In the genomic region with DNA sequence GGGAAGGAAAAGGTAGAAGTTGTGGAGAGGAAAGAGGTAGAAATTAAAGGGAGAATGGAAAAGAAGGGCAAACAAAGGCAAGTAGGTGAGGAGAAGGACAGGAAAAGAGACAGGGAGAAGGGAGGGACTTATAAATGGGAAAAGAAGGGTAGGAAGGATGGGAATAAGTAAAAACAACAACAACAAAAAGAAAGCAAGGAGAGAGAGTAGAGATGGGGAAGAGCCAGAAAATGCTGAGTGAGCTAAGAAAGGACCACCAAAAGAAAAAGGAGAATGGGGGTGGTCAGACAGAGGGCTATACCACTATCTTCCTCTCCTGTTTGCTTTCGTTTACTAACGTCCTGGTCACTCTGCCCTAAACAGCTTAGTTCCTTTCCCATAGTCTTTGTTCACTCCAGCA, we compare ENCODE assay signal across 22 cellular contexts. TPM values are rescaled to one million over a fixed set of nuclear protein-coding genes. Genes with fewer than 3 reads are reported as not detected.
A peak's percentile ranks its signal among the peaks of the same experiment; 100 is the strongest.
DNase-seq lines count a peak whose midpoint lies in the region; ATAC-seq, FAIRE-seq and TF ChIP-seq lines count a peak whose summit lies in the region.
"Had no signal": no experiment of that assay in that cellular context is flagged by ENCODE, and none has a peak within 500 bp of the region (broad histone marks: within the 10 kb centered on the region; RNA-seq: fewer than 3 reads in every experiment).

No MANE protein-coding gene starts in this region.

- H4K20me1 ChIP-seq in K562 (replicated peaks; ENCODE audit: control insufficient read depth, insufficient read depth, low read length) (no peaks in the 10 kb centered on the region), neural cell (ENCODE audit: insufficient read depth) (no peaks in the 10 kb centered on the region)

- POLR2A ChIA-PET in HEK293 (lab: Yijun Ruan, JAX) (interaction anchor here (4.7 kb wide), 1 partner anchor 18 kb away, joined by 88 read pairs; a partner anchor contains a TSS), K562 (lab: Yijun Ruan, JAX) (interaction anchor here (2.0 to 18.0 kb wide), 2 partner anchors 14 to 20 kb away, joined by 7 to 318 read pairs; a partner anchor contains a TSS)

- no peaks in the 10 kb centered on the region for H3K9me1 ChIP-seq in K562 (ENCODE audit: control insufficient read depth, insufficient read depth, low read length)

- TF ChIP-seq CTCF in HEK293 (tag by site-specific recombination; IDR thresholded peaks at IDR 0.05) (no peak), K562 (IDR thresholded peaks at IDR 0.05 in 2 of 3, conservative IDR thresholded peaks at IDR 0.05 in 1 of 3; ENCODE audit: insufficient read depth in 2 of 3, low read depth in 1 of 3, low read length in 3 of 3) (no peak), neural cell (IDR thresholded peaks at IDR 0.05; ENCODE audit: poor library complexity, severe bottlenecking) (no peak)

- H2AFZ ChIP-seq in K562 (ENCODE audit: low read depth, low read length) = peak overlapping the region; percentile 98; the same call in 1 of the 2 replicates
- no peak overlapping the region for H2AFZ ChIP-seq in neural cell (ENCODE audit: low read depth, low read length)

- no peak for TF ChIP-seq EP300 in K562 (IDR thresholded peaks at IDR 0.05; ENCODE audit: low read length)
- no peak for TF ChIP-seq EP300 in neural cell (conservative IDR thresholded peaks at IDR 0.05; ENCODE audit: poor library complexity, severe bottlenecking)

- H3K27me3 ChIP-seq in K562 (ENCODE audit: control insufficient read depth in 2 of 2, insufficient read depth in 2 of 2, low read length in 2 of 2) (no peaks in the 10 kb centered on the region), neural cell (ENCODE audit: insufficient read depth, low read depth, low read length) (no peaks in the 10 kb centered on the region)
- H3K27me3 ChIP-seq: SJSA1 had no signal

- CTCF ChIA-PET in activated naive CD4-positive, alpha-beta T cell treated with anti-CD3 and anti-CD28 coated beads for 36 hours (lab: Charles Lee) = interaction anchor here (0.7 to 3.3 kb wide), 4 partner anchors 14 to 389 kb away, joined by 3 to 12 read pairs (median 4); a partner anchor contains a TSS
- CTCF ChIA-PET in HEK293 (lab: Yijun Ruan, JAX) = interaction anchor here (0.5 to 2.8 kb wide), 3 partner anchors 8 to 14 kb away, joined by 3 to 20 read pairs (median 9); no protein-coding TSS in a partner anchor
- CTCF ChIA-PET in K562 (lab: Yijun Ruan, JAX; ENCODE audit: low intra/inter-chr PET ratio) = no interaction called here

- H3K4me3 ChIP-seq in HEK293 (ENCODE audit: low read depth, low read length) = no peak overlapping the region
- H3K4me3 ChIP-seq in K562 = no peak overlapping the region
- peak overlapping the region; percentile 92 for H3K4me3 ChIP-seq in neural cell (ENCODE audit: low read length)

- H3K9ac ChIP-seq in K562 (ENCODE audit: insufficient read depth in 1 of 2, low read depth in 2 of 2, low read length in 2 of 2) (peak overlapping the region; percentile 28 to 96), neural cell (ENCODE audit: low read length) (no peak overlapping the region)

- H3K27me3 Mint-ChIP-seq in activated naive CD4-positive, alpha-beta T cell treated with anti-CD3 and anti-CD28 coated beads for 36 hours (ENCODE audit: low read depth) = no peaks in the 10 kb centered on the region
- H3K27me3 Mint-ChIP-seq: IgD-negative memory B cell; stimulated activated memory B cell treated with anti-CD40 and anti-IgM and Interleukin-4, amounts not matched to agents 10 μg/mL and 1 μg/mL and 100 μg/mL, for 72 hours had no signal

- peaks cover 16% of the 10 kb centered on the region for H3K4me1 Mint-ChIP-seq in activated naive CD4-positive, alpha-beta T cell treated with anti-CD3 and anti-CD28 coated beads for 36 hours (ENCODE audit: low read depth)

- H3K9me2 ChIP-seq in neural cell (ENCODE audit: insufficient read depth, low read length) = no peaks in the 10 kb centered on the region

- TF ChIP-seq POLR2A in K562 (conservative IDR thresholded peaks at IDR 0.05) = no peak

- H3K27ac Mint-ChIP-seq in activated naive CD4-positive, alpha-beta T cell treated with anti-CD3 and anti-CD28 coated beads for 36 hours = peak overlapping the region; percentile 15
- H3K27ac Mint-ChIP-seq: CD14-positive monocyte; IgD-negative memory B cell; stimulated activated memory B cell treated with anti-CD40 and anti-IgM and Interleukin-4, amounts not matched to agents 10 μg/mL and 1 μg/mL and 100 μg/mL, for 72 hours had no signal

- H3K79me2 ChIP-seq in K562 (ENCODE audit: control insufficient read depth, insufficient read depth, low read length) = peaks cover 44% of the 10 kb centered on the region
- H3K79me2 ChIP-seq in neural cell (replicated peaks; ENCODE audit: insufficient read depth, low read length) = peaks cover 23% of the 10 kb centered on the region

- in situ Hi-C loops in K562 (cut with MboI) (no loop called here), ACHN (cut with HindIII; ENCODE audit: low pct_ligation_motif_present, low pct_unique_long_range_greater_than_20kb, low sequenced_read_pairs) (no loop called here)

- intact Hi-C loops in activated naive CD4-positive, alpha-beta T cell treated with anti-CD3 and anti-CD28 coated beads for 36 hours (cut with micrococcal nuclease) = loop anchor here (2.0 kb wide), 1 partner anchor 1645 kb away; a partner anchor contains a TSS
- intact Hi-C loops in K562 (cut with micrococcal nuclease) = loop anchor here (5.0 kb wide), 3 partner anchors 100 to 150 kb away; a partner anchor contains a TSS

- no peak for ATAC-seq in K562
- ATAC-seq: natural killer cell; Panc1; stimulated activated memory B cell treated with anti-CD40 and anti-IgM and Interleukin-4, amounts not matched to agents 10 μg/mL and 1 μg/mL and 100 μg/mL, for 72 hours had no signal

- H3K4me1 ChIP-seq in HEK293 (ENCODE audit: control insufficient read depth, insufficient read depth, low read length) (no peaks in the 10 kb centered on the region), K562 (replicated peaks in 1 of 2; ENCODE audit: control insufficient read depth in 2 of 2, insufficient read depth in 2 of 2, low read length in 2 of 2) (peaks cover 20 to 24% of the 10 kb centered on the region in 2 experiments; a peak in 4 of 5 replicates)

- TF ChIP-seq RAD21 in K562 (CRISPR knock-in tag; conservative IDR thresholded peaks at IDR 0.05 in 1 of 2, IDR thresholded peaks at IDR 0.05 in 1 of 2) (no peak), neural cell (conservative IDR thresholded peaks at IDR 0.05) (no peak)

- peaks cover 3% of the 10 kb centered on the region for H3K36me3 Mint-ChIP-seq in activated naive CD4-positive, alpha-beta T cell treated with anti-CD3 and anti-CD28 coated beads for 36 hours (ENCODE audit: low read depth)
- H3K36me3 Mint-ChIP-seq: CD14-positive monocyte; natural killer cell; stimulated activated memory B cell treated with anti-CD40 and anti-IgM and Interleukin-4, amounts not matched to agents 10 μg/mL and 1 μg/mL and 100 μg/mL, for 72 hours had no signal

- WGBS in K562 (ENCODE audit: insufficient coverage, low coverage, missing lambda C conversion rate) = 26% methylated on average over 2 of the region's 2 CpGs

- peaks cover 0 to 4% of the 10 kb centered on the region in 2 experiments; a peak in 2 of 3 replicates for H3K36me3 ChIP-seq in HEK293 (ENCODE audit: control insufficient read depth in 2 of 2, insufficient read depth in 1 of 2, low read length in 2 of 2)
- H3K36me3 ChIP-seq in K562 (ENCODE audit: control insufficient read depth, insufficient read depth, low read length) = peaks cover 6% of the 10 kb centered on the region; the same call in 2 of the 3 replicates
- no peaks in the 10 kb centered on the region for H3K36me3 ChIP-seq in neural cell (ENCODE audit: insufficient read depth, low read length)

- H3K4me3 Mint-ChIP-seq in activated naive CD4-positive, alpha-beta T cell treated with anti-CD3 and anti-CD28 coated beads for 36 hours = no peak overlapping the region
- H3K4me3 Mint-ChIP-seq: CD14-positive monocyte; IgD-negative memory B cell; natural killer cell; stimulated activated memory B cell treated with anti-CD40 and anti-IgM and Interleukin-4, amounts not matched to agents 10 μg/mL and 1 μg/mL and 100 μg/mL, for 72 hours had no signal

- H3K4me2 ChIP-seq in K562 (ENCODE audit: insufficient read depth, low read length) = peak overlapping the region; percentile 98
- H3K4me2 ChIP-seq in neural cell (ENCODE audit: low read length) = peak overlapping the region; percentile 71

- H3K27ac ChIP-seq in HEK293 (ENCODE audit: extremely low read depth, low read depth, low read length) (no peak overlapping the region), K562 (ENCODE audit: extremely low read depth, low read depth, low read length) (peak overlapping the region; percentile 0; the same call in 1 of the 3 replicates), neural cell (ENCODE audit: low read length) (peak overlapping the region; percentile 99)
- H3K27ac ChIP-seq: SJSA1 had no signal

- no peak for DNase-seq in activated naive CD4-positive, alpha-beta T cell treated with anti-CD3 and anti-CD28 coated beads for 36 hours
- DNase-seq in activated naive CD4-positive, alpha-beta T cell treated with anti-CD3 and anti-CD28 coated beads, Interleukin-2, amount 50 U/mL, for 16 hours = no peak
- DNase-seq in K562 (ENCODE audit: extremely low read depth in 1 of 4, low spot score in 3 of 4) = no peak
- DNase-seq in NCI-H146 (lab: John Stamatoyannopoulos, UW) = no peak
- DNase-seq in stimulated activated naive CD4-positive, alpha-beta T cell (lab: John Stamatoyannopoulos, UW) = no peak
- DNase-seq in ACHN = no peak
- DNase-seq: activated CD8-positive, alpha-beta memory T cell treated with anti-CD3 and anti-CD28 coated beads for 24 hours; activated T-cell treated with anti-CD3 and anti-CD28 coated beads, Interleukin-2, amount 50 U/mL, for 48 hours; hypothalamus; kidney; mesendoderm; natural killer cell; NCI-H1930; NCI-H226 had no signal

- no TSS peak for BruUV-seq in K562 (replicated peaks; lab: Mats Ljungman, UMichigan)

- peaks cover 11% of the 10 kb centered on the region for H3F3A ChIP-seq in neural cell (ENCODE audit: insufficient read depth, low read length, poor library complexity, severe bottlenecking)

- no peaks in the 10 kb centered on the region for H3K9me3 Mint-ChIP-seq in activated naive CD4-positive, alpha-beta T cell treated with anti-CD3 and anti-CD28 coated beads for 36 hours
- H3K9me3 Mint-ChIP-seq: CD14-positive monocyte; IgD-negative memory B cell; natural killer cell; stimulated activated memory B cell treated with anti-CD40 and anti-IgM and Interleukin-4, amounts not matched to agents 10 μg/mL and 1 μg/mL and 100 μg/mL, for 72 hours had no signal

- no peaks in the 10 kb centered on the region for H3K9me3 ChIP-seq in HEK293 (ENCODE audit: control insufficient read depth, insufficient read depth, low read depth, low read length)
- H3K9me3 ChIP-seq in K562 (replicated peaks; ENCODE audit: control insufficient read depth, insufficient read depth, low read depth, low read length) = no peaks in the 10 kb centered on the region
- no peaks in the 10 kb centered on the region for H3K9me3 ChIP-seq in neural cell (ENCODE audit: low read length)
- H3K9me3 ChIP-seq: SJSA1 had no signal

- FAIRE-seq in K562 (lab: Jason Lieb, UNC) = no peak
- FAIRE-seq: endothelial cell of umbilical vein, kidney had no signal

RNA-seq across cellular contexts. Expression of a gene that starts 1.7 kb away (rescaled TPM):
- 100 to 1,000 TPM; 104 to 105 TPM for total RNA-seq in activated naive CD4-positive, alpha-beta T cell treated with anti-CD3 and anti-CD28 coated beads for 36 hours
- 15.9 and 61.9 TPM in 2 replicates for total RNA-seq in K562 (2011; cell fraction: chromatin; rRNA removed; ENCODE audit: low replicate concordance)
- 11.5 and 12.6 TPM in 2 replicates for total RNA-seq in K562 (2011; cell fraction: nucleolus; rRNA removed)
- total RNA-seq in K562 (2011; cell fraction: nucleoplasm; rRNA removed) = 42.5 and 72.0 TPM in 2 replicates
- total RNA-seq in K562 (2014; rRNA removed) = 107 TPM in 2 replicates
- total RNA-seq in K562 (2014; rRNA removed; fragmentation: Illumina TruSeq; extraction: Trizol) = 197 and 229 TPM in 2 replicates
- total RNA-seq in K562 (2015; rRNA removed; fragmentation: Illumina TruSeq; extraction: Trizol) = 175 and 194 TPM in 2 replicates
- total RNA-seq in K562 (2021) = 164 and 165 TPM in 2 replicates
- polyA plus RNA-seq in K562 (2011; rRNA removed) = 70.2 and 89.2 TPM in 2 replicates
- 15.0 and 29.0 TPM in 2 replicates for polyA plus RNA-seq in K562 (2011; cell fraction: cytosol; rRNA removed)
- 9.9 and 19.2 TPM in 2 replicates for polyA plus RNA-seq in K562 (2011; cell fraction: nucleus; rRNA removed)
- 117 and 148 TPM in 2 replicates for polyA plus RNA-seq in K562 (2012)
- 169 and 179 TPM in 2 replicates for polyA plus RNA-seq in K562 (2014; fragmentation: Illumina TruSeq; extraction: Trizol)
- 10 to 100 TPM; 54.5 to 67.3 TPM for polyA plus RNA-seq in K562 (2014; fragmentation: Nextera tagmentation; extraction: Ambion mirVana)
- polyA plus RNA-seq in K562 (2014; rRNA removed) = 116 and 126 TPM in 2 replicates
- 92.8 and 128 TPM in 2 replicates for polyA minus RNA-seq in K562 (2011; rRNA and poly(A)+ RNA removed)
- 72.8 and 77.2 TPM in 2 replicates for polyA minus RNA-seq in K562 (2011; cell fraction: cytosol; rRNA and poly(A)+ RNA removed)
- polyA minus RNA-seq in K562 (2011; cell fraction: nucleus; rRNA and poly(A)+ RNA removed) = 10.1 and 20.4 TPM in 2 replicates
- 99.9 and 117 TPM in 2 replicates for polyA plus RNA-seq in neural cell
- polyA minus RNA-seq in neural cell = 118 and 125 TPM in 2 replicates

RNA-seq across cellular contexts. Expression of a gene that starts 17.9 kb away (rescaled TPM):
- 10 to 100 TPM; 41.4 to 43.5 TPM for total RNA-seq in activated naive CD4-positive, alpha-beta T cell treated with anti-CD3 and anti-CD28 coated beads for 36 hours
- total RNA-seq in K562 (2011; cell fraction: chromatin; rRNA removed; ENCODE audit: low replicate concordance) = 163 and 354 TPM in 2 replicates
- total RNA-seq in K562 (2011; cell fraction: nucleolus; rRNA removed) = 63.7 and 103 TPM in 2 replicates
- 154 and 164 TPM in 2 replicates for total RNA-seq in K562 (2011; cell fraction: nucleoplasm; rRNA removed)
- total RNA-seq in K562 (2014; rRNA removed) = 28.8 and 35.7 TPM in 2 replicates
- 56.8 and 67.8 TPM in 2 replicates for total RNA-seq in K562 (2014; rRNA removed; fragmentation: Illumina TruSeq; extraction: Trizol)
- 49.7 and 52.0 TPM in 2 replicates for total RNA-seq in K562 (2015; rRNA removed; fragmentation: Illumina TruSeq; extraction: Trizol)
- 39.6 and 41.1 TPM in 2 replicates for total RNA-seq in K562 (2021)
- 75.0 and 77.4 TPM in 2 replicates for polyA plus RNA-seq in K562 (2011; rRNA removed)
- 22.5 and 40.5 TPM in 2 replicates for polyA plus RNA-seq in K562 (2011; cell fraction: cytosol; rRNA removed)
- 48.5 and 62.6 TPM in 2 replicates for polyA plus RNA-seq in K562 (2011; cell fraction: nucleus; rRNA removed)
- 22.3 TPM in 2 replicates for polyA plus RNA-seq in K562 (2012)
- 43.4 and 48.1 TPM in 2 replicates for polyA plus RNA-seq in K562 (2014; fragmentation: Illumina TruSeq; extraction: Trizol)
- 10 to 100 TPM; 10.5 to 17.5 TPM for polyA plus RNA-seq in K562 (2014; fragmentation: Nextera tagmentation; extraction: Ambion mirVana)
- 31.3 and 33.8 TPM in 2 replicates for polyA plus RNA-seq in K562 (2014; rRNA removed)
- polyA minus RNA-seq in K562 (2011; rRNA and poly(A)+ RNA removed) = 223 and 224 TPM in 2 replicates
- polyA minus RNA-seq in K562 (2011; cell fraction: cytosol; rRNA and poly(A)+ RNA removed) = 33.9 and 37.2 TPM in 2 replicates
- polyA minus RNA-seq in K562 (2011; cell fraction: nucleus; rRNA and poly(A)+ RNA removed) = 34.7 and 68.2 TPM in 2 replicates
- 0.53 and 1.5 TPM in 2 replicates for polyA plus RNA-seq in neural cell
- polyA minus RNA-seq in neural cell = 4.6 and 5.2 TPM in 2 replicates
